ENCODE assay signal across 21 cellular contexts in genomic region chr22:31064369-31064768, GRCh38. TPM values are rescaled to one million over a fixed set of nuclear protein-coding genes. Genes with fewer than 3 reads are reported as not detected.
DNase-seq lines count a peak whose midpoint lies in the region; ATAC-seq, FAIRE-seq and TF ChIP-seq lines count a peak whose summit lies in the region.
"Had no signal": no experiment of that assay in that cellular context is flagged by ENCODE, and none has a peak within 500 bp of the region (broad histone marks: within the 10 kb centered on the region; RNA-seq: fewer than 3 reads in every experiment).

No MANE protein-coding gene starts in this region.

- no peaks in the 10 kb centered on the region for H3K9me3 ChIP-seq in BE2C
- H3K9me3 ChIP-seq in ES-I3 (ENCODE audit: control insufficient read depth, insufficient read depth, low read length) = no peaks in the 10 kb centered on the region
- no peaks in the 10 kb centered on the region for H3K9me3 ChIP-seq in OCI-LY3 (ENCODE audit: insufficient read depth, low read length)
- no peaks in the 10 kb centered on the region for H3K9me3 ChIP-seq in H1 (ENCODE audit: insufficient read depth in 2 of 2, low read depth in 1 of 2, low read length in 1 of 2)
- H3K9me3 ChIP-seq: BLaER1, tibial artery had no signal

- H3K36me3 ChIP-seq in BE2C = no peaks in the 10 kb centered on the region
- H3K36me3 ChIP-seq in ES-I3 (ENCODE audit: insufficient read depth, low read length) = no peaks in the 10 kb centered on the region
- no peaks in the 10 kb centered on the region for H3K36me3 ChIP-seq in OCI-LY3 (replicated peaks; ENCODE audit: low read depth, low read length)
- no peaks in the 10 kb centered on the region for H3K36me3 ChIP-seq in H1 (ENCODE audit: control insufficient read depth in 2 of 4, insufficient read depth in 4 of 4, low read length in 3 of 4)
- H3K36me3 ChIP-seq: BLaER1, tibial artery had no signal

- H4K20me1 ChIP-seq in OCI-LY3 (ENCODE audit: insufficient read depth, low read length) (no peaks in the 10 kb centered on the region), H1 (replicated peaks in 1 of 2; ENCODE audit: control insufficient read depth in 1 of 2, insufficient read depth in 2 of 2, low read length in 2 of 2) (no peaks in the 10 kb centered on the region)
- H4K20me1 ChIP-seq: BLaER1 had no signal

- no peak overlapping the region for H3K56ac ChIP-seq in H1 (replicated peaks; ENCODE audit: insufficient read length, low read depth, low read length)

- no peak overlapping the region for H4K5ac ChIP-seq in H1 (ENCODE audit: insufficient read length, low read depth, low read length)

- no peaks in the 10 kb centered on the region for H3K23me2 ChIP-seq in H1 (ENCODE audit: low read depth, low read length)

- peak overlapping the region; percentile 25 for H3K4me3 ChIP-seq in BE2C (ENCODE audit: low read depth, low read length)
- H3K4me3 ChIP-seq in OCI-LY3 (ENCODE audit: low read length) = peak overlapping the region; percentile 78
- no peak overlapping the region; a peak in 1 of 8 replicates for H3K4me3 ChIP-seq in H1 (ENCODE audit: extremely low read depth in 1 of 4, insufficient read depth in 2 of 4, low read depth in 3 of 4, low read length in 4 of 4)
- H3K4me3 ChIP-seq: BLaER1, skin epidermis, tibial artery had no signal

- no peak overlapping the region for H3K14ac ChIP-seq in H1 (ENCODE audit: insufficient read length)

- DNase-seq in BE2C (no peak), H1 (ENCODE audit: low read depth in 1 of 2, low spot score in 2 of 2) (no peak), DMS79 treated with DMSO at 0.1 percent for 48 hours (lab: John Stamatoyannopoulos, UW) (no peak)
- DNase-seq: amniotic stem cell; DMS 273 treated with DMSO at 0.1 percent for 48 hours; KG1; left cardiac atrium; midbrain; NCI-H1436 treated with DMSO at 0.1 percent for 48 hours; NCI-H2227 treated with DMSO at 0.1 percent for 48 hours; stimulated activated CD4-positive, alpha-beta T cell treated with anti-CD3 and anti-CD28 coated beads, Interleukin-4, amount 100 ng/mL, for 24 hours; stimulated activated CD8-positive, alpha-beta memory T cell treated with anti-CD3 and anti-CD28 coated beads, Interleukin-4, amount 100 ng/mL, for 48 hours; T-helper 17 cell; tibial artery had no signal

- H3K79me1 ChIP-seq in H1 (ENCODE audit: low read depth, low read length) = no peaks in the 10 kb centered on the region

- TF ChIP-seq CTCF in BE2C (IDR thresholded peaks at IDR 0.05; ENCODE audit: low read depth, low read length) = no peak
- TF ChIP-seq CTCF in OCI-LY3 (IDR thresholded peaks at IDR 0.05; ENCODE audit: low read depth, low read length) = no peak
- TF ChIP-seq CTCF in H1 (IDR thresholded peaks at IDR 0.05; ENCODE audit: control extremely low read depth in 1 of 3, insufficient read depth in 1 of 3, low read depth in 1 of 3, low read length in 3 of 3) = no peak

- POLR2A ChIA-PET in H1 (lab: Charles Lee; ENCODE audit: partially characterized antibody) = interaction anchor here (0.6 to 1.7 kb wide), 7 partner anchors 15 to 123 kb away, joined by 3 to 9 read pairs (median 4); partner anchors contain the start of genes MORC2, SMTN and TUG1

- H2BK12ac ChIP-seq in H1 (ENCODE audit: low read depth, low read length) = no peak overlapping the region

- no peak for FAIRE-seq in H1 (lab: Jason Lieb, UNC)
- FAIRE-seq: endometrium had no signal

- H3K23ac ChIP-seq in H1 (ENCODE audit: insufficient read length) = no peak overlapping the region

- H4K8ac ChIP-seq in H1 (ENCODE audit: extremely low read depth, insufficient read depth, low read length) = no peak overlapping the region

- H2BK15ac ChIP-seq in H1 (ENCODE audit: low read length) = no peak overlapping the region

- no peak overlapping the region for H2BK20ac ChIP-seq in H1 (ENCODE audit: low read length)

- H3K27ac ChIP-seq in OCI-LY3 (ENCODE audit: low read length) (peak overlapping the region; percentile 72), H1 (ENCODE audit: low read depth, low read length) (no peak overlapping the region)
- H3K27ac ChIP-seq: BLaER1, skin epidermis, tibial artery had no signal

- H4K91ac ChIP-seq in H1 (replicated peaks; ENCODE audit: insufficient read length, low read length) = no peak overlapping the region

- H2BK120ac ChIP-seq in H1 (replicated peaks; ENCODE audit: low read depth, low read length) = no peak overlapping the region

- TF ChIP-seq POLR2A in H1 (IDR thresholded peaks at IDR 0.05; ENCODE audit: control extremely low read depth in 1 of 2, low read depth in 2 of 2, low read length in 2 of 2) = no peak

- H3K4me1 ChIP-seq in BE2C (peaks cover 5% of the 10 kb centered on the region), ES-I3 (ENCODE audit: insufficient read depth, low read length) (no peaks in the 10 kb centered on the region; the same call in 1 of the 2 replicates), OCI-LY3 (ENCODE audit: low read length) (peaks cover 17% of the 10 kb centered on the region), H1 (replicated peaks in 1 of 4; ENCODE audit: control insufficient read depth in 3 of 4, insufficient read depth in 4 of 4, low read length in 3 of 4) (no peaks in the 10 kb centered on the region)
- H3K4me1 ChIP-seq: tibial artery had no signal

- TF ChIP-seq EP300 in H1 (IDR thresholded peaks at IDR 0.05; ENCODE audit: borderline replicate concordance in 1 of 2, low read depth in 2 of 2, low read length in 2 of 2) = no peak

- no peak overlapping the region for H2AK5ac ChIP-seq in H1 (ENCODE audit: low read depth, low read length)

- no peak overlapping the region for H3K4ac ChIP-seq in H1 (replicated peaks; ENCODE audit: insufficient read length, low read depth, low read length)

- CTCF ChIA-PET in H1 (lab: Charles Lee; ENCODE audit: partially characterized antibody) = interaction anchor here (1.2 to 1.5 kb wide), 7 partner anchors 18 to 158 kb away, joined by 3 to 6 read pairs (median 3); no protein-coding TSS in a partner anchor

- no peak for ATAC-seq in GM21360 (IDR thresholded peaks at IDR 0.05; ENCODE audit: unreplicated experiment)
- ATAC-seq in GM19023 (IDR thresholded peaks at IDR 0.05; ENCODE audit: unreplicated experiment) = no peak
- ATAC-seq: left cardiac atrium, T-helper 17 cell had no signal

- H3K79me2 ChIP-seq in OCI-LY3 (ENCODE audit: low read length) = peaks cover 17% of the 10 kb centered on the region
- no peaks in the 10 kb centered on the region for H3K79me2 ChIP-seq in H1 (ENCODE audit: control insufficient read depth in 1 of 2, insufficient read depth in 2 of 2, low read length in 2 of 2)

- H2BK5ac ChIP-seq in H1 (ENCODE audit: low read depth, low read length) = no peak overlapping the region

- no peak overlapping the region for H3K18ac ChIP-seq in H1 (ENCODE audit: extremely low read depth, low read length)

- H3K4me2 ChIP-seq in OCI-LY3 (ENCODE audit: low read length) = peak overlapping the region; percentile 76
- H3K4me2 ChIP-seq in H1 (ENCODE audit: insufficient read depth in 1 of 2, low read depth in 2 of 2, low read length in 2 of 2) = no peak overlapping the region
- H3K4me2 ChIP-seq: BLaER1 had no signal

- H3K9ac ChIP-seq in ES-I3 (ENCODE audit: low read depth, low read length) (peak overlapping the region; percentile 16; the same call in 1 of the 2 replicates), OCI-LY3 (ENCODE audit: low read length) (peak overlapping the region; percentile 65), H1 (replicated peaks in 1 of 4; ENCODE audit: extremely low read depth in 1 of 4, low read depth in 3 of 4, low read length in 3 of 4) (no peak overlapping the region)
- H3K9ac ChIP-seq: BLaER1 had no signal

- 86% methylated on average over 6 of the region's 6 CpGs; no CpG with 5 or more reads in 1 of the 2 experiments for WGBS in H1 (ENCODE audit: extremely low coverage in 1 of 2, insufficient coverage in 1 of 2, insufficient read length in 1 of 2, insufficient replicate concordance in 2 of 2, low coverage in 1 of 2, low lambda C conversion rate in 2 of 2, missing lambda C conversion rate in 1 of 2), 2 experiments

- H3K27me3 ChIP-seq in BE2C = no peaks in the 10 kb centered on the region
- H3K27me3 ChIP-seq in OCI-LY3 (ENCODE audit: low read depth, low read length) = no peaks in the 10 kb centered on the region
- no peaks in the 10 kb centered on the region for H3K27me3 ChIP-seq in H1 (replicated peaks in 1 of 4; ENCODE audit: control insufficient read depth in 3 of 4, extremely low read depth in 1 of 4, insufficient read depth in 3 of 4, low read length in 3 of 4)
- H3K27me3 ChIP-seq: BLaER1, tibial artery had no signal

- TF ChIP-seq RAD21 in H1 (IDR thresholded peaks at IDR 0.05 in 1 of 2, conservative IDR thresholded peaks at IDR 0.05 in 1 of 2; ENCODE audit: low read depth in 2 of 2, low read length in 2 of 2) = no peak

- H2AFZ ChIP-seq in OCI-LY3 (ENCODE audit: low read depth, low read length) (peak overlapping the region; percentile 96), H1 (ENCODE audit: low read length) (peak overlapping the region; percentile 60)

RNA-seq across cellular contexts. Expression of gene SMTN, which starts 16.7 kb away (rescaled TPM):
- polyA plus RNA-seq in BE2C (2012; ENCODE audit: insufficient read depth, insufficient read length, low read depth) = 85.8 TPM
- 20.8 and 26.5 TPM in 2 replicates for total RNA-seq in H1 (2021; fragmentation: NEBNext Ultra II Directional; extraction: Animal tissue kit (Norgen Biotek cat#: 25700))
- polyA plus RNA-seq in H1 (2011; rRNA removed) = 12.3 and 27.6 TPM in 2 replicates
- 9.2 TPM for polyA plus RNA-seq in H1 (2011; cell fraction: cytosol; rRNA removed)
- polyA plus RNA-seq in H1 (2011; cell fraction: nucleus; rRNA removed) = 31.0 TPM
- polyA plus RNA-seq in H1 (2012, experiment 1 of 2) = 6.7 to 15.9 TPM (median 13.8 TPM) in 4 replicates
- 8.5 TPM for polyA plus RNA-seq in H1 (2012, experiment 2 of 2)
- polyA plus RNA-seq in H1 (2013, experiment 1 of 2) = 17.8 TPM
- 16.7 TPM for polyA plus RNA-seq in H1 (2013, experiment 2 of 2)
- polyA minus RNA-seq in H1 (2011; rRNA and poly(A)+ RNA removed) = 4.6 and 9.1 TPM in 2 replicates
- 13.0 TPM for polyA minus RNA-seq in H1 (2011; cell fraction: cytosol; rRNA and poly(A)+ RNA removed)
- polyA minus RNA-seq in H1 (2011; cell fraction: nucleus; rRNA and poly(A)+ RNA removed) = 10.4 TPM

RNA-seq across cellular contexts. Expression of gene SELENOM, which starts 43.0 kb away (rescaled TPM):
- polyA plus RNA-seq in BE2C (2012; ENCODE audit: insufficient read depth, insufficient read length, low read depth) = 21.5 TPM
- 21.8 and 22.7 TPM in 2 replicates for total RNA-seq in H1 (2021; fragmentation: NEBNext Ultra II Directional; extraction: Animal tissue kit (Norgen Biotek cat#: 25700))
- 40.0 and 57.2 TPM in 2 replicates for polyA plus RNA-seq in H1 (2011; rRNA removed)
- 33.4 TPM for polyA plus RNA-seq in H1 (2011; cell fraction: cytosol; rRNA removed)
- polyA plus RNA-seq in H1 (2011; cell fraction: nucleus; rRNA removed) = 32.8 TPM
- 9.6 to 22.1 TPM (median 16.4 TPM) in 4 replicates for polyA plus RNA-seq in H1 (2012, experiment 1 of 2)
- 28.2 TPM for polyA plus RNA-seq in H1 (2012, experiment 2 of 2)
- polyA plus RNA-seq in H1 (2013, experiment 1 of 2) = 50.7 TPM
- polyA plus RNA-seq in H1 (2013, experiment 2 of 2) = 50.7 TPM
- polyA minus RNA-seq in H1 (2011; rRNA and poly(A)+ RNA removed) = 5.5 and 5.7 TPM in 2 replicates
- polyA minus RNA-seq in H1 (2011; cell fraction: cytosol; rRNA and poly(A)+ RNA removed) = 10.1 TPM
- polyA minus RNA-seq in H1 (2011; cell fraction: nucleus; rRNA and poly(A)+ RNA removed) = 13.7 TPM

RNA-seq across cellular contexts. Expression of gene INPP5J, which starts 58.4 kb away (rescaled TPM):
- 44.3 TPM for polyA plus RNA-seq in BE2C (2012; ENCODE audit: insufficient read depth, insufficient read length, low read depth)
- 6.0 and 6.4 TPM in 2 replicates for total RNA-seq in H1 (2021; fragmentation: NEBNext Ultra II Directional; extraction: Animal tissue kit (Norgen Biotek cat#: 25700))
- 5.4 and 9.1 TPM in 2 replicates for polyA plus RNA-seq in H1 (2011; rRNA removed)
- 5.6 TPM for polyA plus RNA-seq in H1 (2011; cell fraction: cytosol; rRNA removed)
- 14.0 TPM for polyA plus RNA-seq in H1 (2011; cell fraction: nucleus; rRNA removed)
- 3.6 to 6.3 TPM (median 5.3 TPM) in 4 replicates for polyA plus RNA-seq in H1 (2012, experiment 1 of 2)
- polyA plus RNA-seq in H1 (2012, experiment 2 of 2) = 5.1 TPM
- 3.9 TPM for polyA plus RNA-seq in H1 (2013, experiment 1 of 2)
- 4.0 TPM for polyA plus RNA-seq in H1 (2013, experiment 2 of 2)
- polyA minus RNA-seq in H1 (2011; rRNA and poly(A)+ RNA removed) = 2.5 and 2.9 TPM in 2 replicates
- 3.7 TPM for polyA minus RNA-seq in H1 (2011; cell fraction: cytosol; rRNA and poly(A)+ RNA removed)
- polyA minus RNA-seq in H1 (2011; cell fraction: nucleus; rRNA and poly(A)+ RNA removed) = 6.2 TPM

Comparison
In these comparisons a context has a peak if more than half of its experiments do, and no peak if none do; other contexts are left out.
1. H3K4me3 ChIP-seq: peak in BE2C (single experiment) and OCI-LY3 (single experiment); none in H1 (0 of 4).
2. H3K9ac ChIP-seq: peak in ES-I3 (single experiment) and OCI-LY3 (single experiment); none in H1 (0 of 4).